Comparison of ENCODE assay signal across 8 cellular contexts in genomic region chr3:69013256-69014021, GRCh38. TPM values are rescaled to one million over a fixed set of nuclear protein-coding genes. Genes with fewer than 3 reads are reported as not detected.
DNase-seq lines count a peak whose midpoint lies in the region; ATAC-seq and TF ChIP-seq lines count a peak whose summit lies in the region.

EOGT (minus strand) TSS chr3:69013684; CDS start chr3:69009846, 3,838 bp downstream.

- no peaks in the 10 kb centered on the region for H3K9me3 Mint-ChIP-seq in activated naive CD8-positive, alpha-beta T cell treated with anti-CD3 and anti-CD28 coated beads, Interleukin-2, amount 10 ng/mL, durations not matched to agents 7 days and 5 days
- H3K9me3 Mint-ChIP-seq in type B pancreatic cell, result no peaks in the 10 kb centered on the region

- H3K4me3 ChIP-seq in GM06990 (replicated peaks; ENCODE audit: low read depth, low read length) (peak within 1 kb of the TSS; percentile 86), SU-DHL-6 (ENCODE audit: insufficient read depth, low read length, poor library complexity, severe bottlenecking) (peak within 1 kb of the TSS; percentile 95)

- H2AFZ ChIP-seq in SU-DHL-6 (ENCODE audit: low read depth, low read length, severe bottlenecking), result peak within 1 kb of the TSS; percentile 90

- TF ChIP-seq CTCF in GM06990 (IDR thresholded peaks at IDR 0.05; ENCODE audit: insufficient read depth, low read length, poor library complexity, severe bottlenecking) (peak; percentile 62), LNCAP (IDR thresholded peaks at IDR 0.05) (peak; percentile 70), SU-DHL-6 (IDR thresholded peaks at IDR 0.05; ENCODE audit: insufficient read depth, low read length, poor library complexity, severe bottlenecking) (peak; percentile 55), type B pancreatic cell (conservative IDR thresholded peaks at IDR 0.05) (peak; percentile 68)

- peaks cover 10% of the 10 kb centered on the region for H3K79me2 ChIP-seq in SU-DHL-6 (ENCODE audit: insufficient read depth, low read length)

- H3K4me2 ChIP-seq in SU-DHL-6 (ENCODE audit: low read depth, low read length, poor library complexity, severe bottlenecking), result peak within 1 kb of the TSS; percentile 94

- POLR2A ChIA-PET in activated naive CD8-positive, alpha-beta T cell treated with anti-CD3 and anti-CD28 coated beads, Interleukin-2, amount 10 ng/mL, durations not matched to agents 7 days and 5 days (lab: Charles Lee), result interaction anchor here (0.8 to 1.7 kb wide), 7 partner anchors 14 to 78 kb away, joined by 3 to 7 read pairs (median 3); partner anchors contain the start of gene TMF1

- peaks cover 2% of the 10 kb centered on the region for H3K36me3 ChIP-seq in GM06990 (ENCODE audit: control insufficient read depth, insufficient read depth, low read length)
- H3K36me3 ChIP-seq in SU-DHL-6 (ENCODE audit: low read length), result 0 out of 2 replicates have a peak, but pooled peaks cover 6% of the 10 kb centered on the region

- peak; percentile 89 for DNase-seq in GM06990 (ENCODE audit: extremely low read depth, insufficient read length)
- DNase-seq in GOT3 (lab: John Stamatoyannopoulos, UW), result peak; percentile 46
- DNase-seq in activated naive CD8-positive, alpha-beta T cell treated with anti-CD3 and anti-CD28 coated beads, Interleukin-2, amount 10 ng/mL, durations not matched to agents 7 days and 5 days, result peak; percentile 87
- peak; percentile 95 for DNase-seq in Right ventricle myocardium inferior (ENCODE audit: missing footprints)
- peak; percentile 68 for DNase-seq in pons (ENCODE audit: low spot score)
- DNase-seq in type B pancreatic cell (ENCODE audit: extremely low spot score, unreplicated experiment), result peak; percentile 87

- peak within 1 kb of the TSS; percentile 53 for H3K27ac ChIP-seq in SU-DHL-6 (ENCODE audit: low read depth, low read length)

- peaks cover 15% of the 10 kb centered on the region for H3K36me3 Mint-ChIP-seq in activated naive CD8-positive, alpha-beta T cell treated with anti-CD3 and anti-CD28 coated beads, Interleukin-2, amount 10 ng/mL, durations not matched to agents 7 days and 5 days
- H3K36me3 Mint-ChIP-seq in type B pancreatic cell, result peaks cover 5% of the 10 kb centered on the region

- H4K20me1 ChIP-seq in SU-DHL-6 (ENCODE audit: low read depth, low read length), result no peaks in the 10 kb centered on the region

- peaks cover 14% of the 10 kb centered on the region for H3F3A ChIP-seq in SU-DHL-6 (ENCODE audit: insufficient read depth)

- H3K9me2 ChIP-seq in SU-DHL-6 (replicated peaks; ENCODE audit: insufficient read depth, low read length), result no peaks in the 10 kb centered on the region

- no peaks in the 10 kb centered on the region for H3K27me3 Mint-ChIP-seq in activated naive CD8-positive, alpha-beta T cell treated with anti-CD3 and anti-CD28 coated beads, Interleukin-2, amount 10 ng/mL, durations not matched to agents 7 days and 5 days
- peaks cover 7% of the 10 kb centered on the region for H3K27me3 Mint-ChIP-seq in type B pancreatic cell

- no peaks in the 10 kb centered on the region for H3K9me3 ChIP-seq in SU-DHL-6 (ENCODE audit: insufficient read depth, low read length)

- intact Hi-C loops in Right ventricle myocardium inferior (cut with DNase I), result loop anchor here (5.0 kb wide), 1 partner anchor 39 kb away; the partner anchor contains the start of gene TMF1

- H3K9ac ChIP-seq in SU-DHL-6 (ENCODE audit: low read length), result peak within 1 kb of the TSS; percentile 97

- peak within 1 kb of the TSS; percentile 90 for H3K27ac Mint-ChIP-seq in activated naive CD8-positive, alpha-beta T cell treated with anti-CD3 and anti-CD28 coated beads, Interleukin-2, amount 10 ng/mL, durations not matched to agents 7 days and 5 days
- peak within 1 kb of the TSS; percentile 73 for H3K27ac Mint-ChIP-seq in type B pancreatic cell

- ATAC-seq in activated naive CD8-positive, alpha-beta T cell treated with anti-CD3 and anti-CD28 coated beads, Interleukin-2, amount 10 ng/mL, durations not matched to agents 7 days and 5 days (ENCODE audit: low read depth), result peak; percentile 83
- ATAC-seq in Right ventricle myocardium inferior, result peak; percentile 92

- H3K4me1 Mint-ChIP-seq in activated naive CD8-positive, alpha-beta T cell treated with anti-CD3 and anti-CD28 coated beads, Interleukin-2, amount 10 ng/mL, durations not matched to agents 7 days and 5 days, result peaks cover 16% of the 10 kb centered on the region
- peaks cover 19% of the 10 kb centered on the region for H3K4me1 Mint-ChIP-seq in type B pancreatic cell (ENCODE audit: unreplicated experiment)

- H3K27me3 ChIP-seq in GM06990 (replicated peaks; ENCODE audit: control insufficient read depth, insufficient read depth, low read length) (no peaks in the 10 kb centered on the region), SU-DHL-6 (ENCODE audit: low read length) (no peaks in the 10 kb centered on the region)

- peak within 1 kb of the TSS; percentile 88 for H3K4me3 Mint-ChIP-seq in activated naive CD8-positive, alpha-beta T cell treated with anti-CD3 and anti-CD28 coated beads, Interleukin-2, amount 10 ng/mL, durations not matched to agents 7 days and 5 days
- H3K4me3 Mint-ChIP-seq in type B pancreatic cell, result peak within 1 kb of the TSS; percentile 95

RNA-seq across cellular contexts. Expression of gene EOGT, which starts in this region (rescaled TPM):
- 10 to 100 TPM; 14.7 to 15.3 TPM for total RNA-seq in activated naive CD8-positive, alpha-beta T cell treated with anti-CD3 and anti-CD28 coated beads, Interleukin-2, amount 10 ng/mL, durations not matched to agents 7 days and 5 days
- total RNA-seq in Right ventricle myocardium inferior (25.2 TPM), type B pancreatic cell (ENCODE audit: low replicate concordance) (4.5 and 8.4 TPM in 2 replicates)

Comparison
In these comparisons a context has a peak if more than half of its experiments do, and no peak if none do; other contexts are left out.
1. Peak in every context shown above with its lines: DNase-seq, ATAC-seq, H3K4me3 ChIP-seq and H3K27ac ChIP-seq.